9 cellular contexts compared by ENCODE assay signal in the genomic region with DNA sequence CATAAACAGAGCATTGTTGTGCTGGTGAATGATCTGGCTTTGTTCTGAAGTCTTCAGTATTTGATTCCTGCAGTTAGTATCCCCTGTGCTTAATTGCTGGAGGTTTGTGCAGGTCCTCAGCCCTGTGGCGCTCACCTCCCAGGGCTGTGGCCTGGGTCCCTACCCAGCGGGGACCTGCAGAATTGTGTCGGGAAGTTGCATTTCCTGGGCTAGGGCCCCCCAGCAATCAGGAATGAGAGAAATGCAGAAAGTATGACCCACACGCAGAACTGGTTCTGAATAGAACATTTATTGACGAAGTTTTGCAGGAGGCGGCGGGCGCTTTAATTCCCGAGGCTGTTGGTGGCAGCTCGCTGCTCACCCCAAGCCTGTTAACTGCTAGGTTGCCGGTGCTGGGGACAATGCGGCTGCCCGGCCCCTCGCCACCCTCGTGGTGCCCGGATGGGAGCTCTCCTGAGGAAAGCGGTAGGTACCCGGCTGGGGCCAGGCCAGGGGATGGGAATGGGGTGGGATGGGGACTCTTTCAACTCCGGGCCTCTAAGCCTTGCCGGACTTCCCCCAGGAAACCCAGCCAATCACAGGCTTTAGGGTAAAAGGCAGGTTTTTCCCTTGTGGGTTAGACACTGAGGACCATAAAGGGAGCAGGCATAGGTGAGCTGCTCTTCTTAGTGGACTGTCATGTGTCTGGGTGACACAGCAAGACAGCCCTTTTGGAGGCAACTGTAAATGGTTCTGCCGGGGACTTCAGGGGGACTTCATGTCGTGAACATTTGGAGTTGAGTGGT. TPM values are rescaled to one million over a fixed set of nuclear protein-coding genes. Genes with fewer than 3 reads are reported as not detected.
A peak's percentile ranks its signal among the peaks of the same experiment; 100 is the strongest.
DNase-seq lines count a peak whose midpoint lies in the region; ATAC-seq and TF ChIP-seq lines count a peak whose summit lies in the region.
"Had no signal": no experiment of that assay in that cellular context is flagged by ENCODE, and none has a peak within 500 bp of the region (broad histone marks: within the 10 kb centered on the region; RNA-seq: fewer than 3 reads in every experiment).

No MANE protein-coding gene starts in this region.

- H3K4me3 Mint-ChIP-seq in CD8-positive, alpha-beta memory T cell: peak overlapping the region in 5 of 7 donors; percentile 9 to 61 (median 24)
- H3K4me3 Mint-ChIP-seq: activated B cell treated with CpG ODN at 0.5 μM for 24 hours had no signal

- no peaks in the 10 kb centered on the region for H4K20me1 ChIP-seq in PC-9 (ENCODE audit: insufficient read depth)

- no peaks in the 10 kb centered on the region for H3K27me3 ChIP-seq in CD8-positive, alpha-beta memory T cell (ENCODE audit: insufficient read depth, low read length, poor library complexity, severe bottlenecking)
- peaks cover 21% of the 10 kb centered on the region for H3K27me3 ChIP-seq in iPS-15b (ENCODE audit: control insufficient read depth, insufficient read depth, low read length)
- H3K27me3 ChIP-seq in PC-9 (ENCODE audit: insufficient read depth, low read depth): no peaks in the 10 kb centered on the region

- ATAC-seq in GM21447 (IDR thresholded peaks at IDR 0.05; ENCODE audit: unreplicated experiment): no peak

- peaks cover 92% of the 10 kb centered on the region for H3K79me2 ChIP-seq in PC-9 (ENCODE audit: low read depth)

- H3K9me3 Mint-ChIP-seq in CD8-positive, alpha-beta memory T cell: peaks cover 8 to 18% (median 11%) of the 10 kb centered on the region in 5 donors

- no TSS peak for BruUV-seq in PC-9 (replicated peaks; lab: Mats Ljungman, UMichigan)

- POLR2A ChIA-PET in CD8-positive, alpha-beta memory T cell (lab: Charles Lee): no interaction called here
- POLR2A ChIA-PET in PC-9 (lab: Charles Lee; ENCODE audit: unreplicated experiment): no interaction called here

- in situ Hi-C loops in astrocyte of the spinal cord (cut with HindIII; ENCODE audit: low sequenced_read_pairs): no loop called here

- H3K9me3 ChIP-seq in CD8-positive, alpha-beta memory T cell (ENCODE audit: low read length): peaks cover 5% of the 10 kb centered on the region
- H3K9me3 ChIP-seq in iPS-15b (ENCODE audit: control insufficient read depth, insufficient read depth, low read length): peaks cover 2% of the 10 kb centered on the region
- peaks cover 18% of the 10 kb centered on the region; the same call in 1 of the 2 replicates for H3K9me3 ChIP-seq in PC-9 (ENCODE audit: insufficient read depth, low read depth)

- H3K36me3 Mint-ChIP-seq in CD8-positive, alpha-beta memory T cell: peaks cover 0 to 16% (median 10%) of the 10 kb centered on the region in 3 donors

- no peak overlapping the region for H3K4me3 ChIP-seq in CD8-positive, alpha-beta memory T cell (ENCODE audit: low read length)
- H3K4me3 ChIP-seq in astrocyte of the spinal cord (ENCODE audit: low read depth, low read length) (peak overlapping the region; percentile 13), iPS-15b (ENCODE audit: low read depth, low read length) (peak overlapping the region; percentile 24), PC-9 (no peak overlapping the region)

- intact Hi-C loops in posterior cingulate gyrus (cut with DNase I) (loop anchor here (5.0 kb wide), 1 partner anchor 44 kb away; no protein-coding TSS in a partner anchor), PC-9 (cut with micrococcal nuclease; ENCODE audit: unreplicated experiment) (loop anchor here (1.0 kb wide), 1 partner anchor 8 kb away; no protein-coding TSS in a partner anchor)

- H3K4me1 Mint-ChIP-seq in CD8-positive, alpha-beta memory T cell: peaks cover 63 to 96% (median 84%) of the 10 kb centered on the region in 3 donors
- H3K4me1 Mint-ChIP-seq: activated B cell treated with CpG ODN at 0.5 μM for 24 hours had no signal

- H2AFZ ChIP-seq in PC-9: no peak overlapping the region

- no peak overlapping the region for H3K27ac ChIP-seq in CD8-positive, alpha-beta memory T cell (ENCODE audit: low read depth, low read length)
- H3K27ac ChIP-seq in PC-9: no peak overlapping the region

- no peak for DNase-seq in CD8-positive, alpha-beta memory T cell
- peak; percentile 49 for DNase-seq in astrocyte of the spinal cord (ENCODE audit: low read depth, low spot score)
- DNase-seq in posterior cingulate gyrus: peak in 8 of 10 donors; percentile 45 to 94 (median 66)
- DNase-seq in SIG-M5 treated with dmso at 0.1 percent for 504 hours (lab: John Stamatoyannopoulos, UW; ENCODE audit: unreplicated experiment): no peak
- no peak for DNase-seq in PC-9
- no peak for DNase-seq in NCI-H524 (lab: John Stamatoyannopoulos, UW)
- DNase-seq: activated B cell treated with CpG ODN at 0.5 μM for 24 hours had no signal

- no peak overlapping the region for H3K9ac ChIP-seq in iPS-15b (ENCODE audit: low read depth, low read length)

- TF ChIP-seq CTCF in astrocyte of the spinal cord (IDR thresholded peaks at IDR 0.05; ENCODE audit: low read depth, low read length) (no peak), PC-9 (conservative IDR thresholded peaks at IDR 0.05) (no peak)

- peaks cover 45% of the 10 kb centered on the region for H3F3A ChIP-seq in PC-9 (ENCODE audit: insufficient read depth, low read depth)

- H3K9me2 ChIP-seq in PC-9 (ENCODE audit: insufficient read depth): no peaks in the 10 kb centered on the region

- peak overlapping the region in 7 of 8 donors; percentile 38 to 96 (median 85) for H3K27ac Mint-ChIP-seq in CD8-positive, alpha-beta memory T cell
- H3K27ac Mint-ChIP-seq: activated B cell treated with CpG ODN at 0.5 μM for 24 hours had no signal

- H3K4me1 ChIP-seq in CD8-positive, alpha-beta memory T cell (ENCODE audit: insufficient read depth, low read length): peaks cover 18% of the 10 kb centered on the region
- H3K4me1 ChIP-seq in iPS-15b (ENCODE audit: control insufficient read depth, insufficient read depth, low read length) (peaks cover 38% of the 10 kb centered on the region), PC-9 (replicated peaks; ENCODE audit: insufficient read depth) (peaks cover 56% of the 10 kb centered on the region)

- CTCF ChIA-PET in CD8-positive, alpha-beta memory T cell (lab: Charles Lee): no interaction called here
- CTCF ChIA-PET in PC-9 (lab: Charles Lee): no interaction called here

- no peaks in the 10 kb centered on the region for H3K36me3 ChIP-seq in CD8-positive, alpha-beta memory T cell (ENCODE audit: insufficient read depth, low read length)
- H3K36me3 ChIP-seq in iPS-15b (ENCODE audit: control insufficient read depth, insufficient read depth, low read length) (no peaks in the 10 kb centered on the region), PC-9 (ENCODE audit: low read depth) (0 out of 2 replicates have a peak, but pooled peaks cover 10% of the 10 kb centered on the region)

- no peak overlapping the region for H3K4me2 ChIP-seq in PC-9

- H3K27me3 Mint-ChIP-seq in CD8-positive, alpha-beta memory T cell: peaks cover 0 to 4% of the 10 kb centered on the region in 2 donors

RNA-seq across cellular contexts. Expression of a gene that starts 11.6 kb away (rescaled TPM):
- total RNA-seq in CD8-positive, alpha-beta memory T cell: 1 to 10 TPM; 4.9 to 5.0 TPM
- polyA plus RNA-seq in CD8-positive, alpha-beta memory T cell: 61.1 TPM
- total RNA-seq in PC-9 (2021): 59.3 and 61.7 TPM in 2 replicates

Comparison
In these comparisons a context has a peak if more than half of its experiments do, and no peak if none do; other contexts are left out.
1. DNase-seq: peak in astrocyte of the spinal cord (single experiment) and posterior cingulate gyrus (8 of 10); none in CD8-positive, alpha-beta memory T cell (0 of 5), SIG-M5 treated with dmso at 0.1 percent for 504 hours (single experiment), PC-9 (0 of 2) and NCI-H524 (0 of 2).
2. H3K4me3 ChIP-seq: peak in astrocyte of the spinal cord (single experiment) and iPS-15b (single experiment); none in CD8-positive, alpha-beta memory T cell (single experiment) and PC-9 (single experiment).
3. RNA of a gene that starts 11.6 kb away (total RNA-seq): 59.3 to 61.7 TPM in PC-9; 4.9 to 5.0 TPM in CD8-positive, alpha-beta memory T cell; every median in the first group is over 10 times any median in the second.